Comparison of ENCODE assay signal across 22 cellular contexts in the genomic region with DNA sequence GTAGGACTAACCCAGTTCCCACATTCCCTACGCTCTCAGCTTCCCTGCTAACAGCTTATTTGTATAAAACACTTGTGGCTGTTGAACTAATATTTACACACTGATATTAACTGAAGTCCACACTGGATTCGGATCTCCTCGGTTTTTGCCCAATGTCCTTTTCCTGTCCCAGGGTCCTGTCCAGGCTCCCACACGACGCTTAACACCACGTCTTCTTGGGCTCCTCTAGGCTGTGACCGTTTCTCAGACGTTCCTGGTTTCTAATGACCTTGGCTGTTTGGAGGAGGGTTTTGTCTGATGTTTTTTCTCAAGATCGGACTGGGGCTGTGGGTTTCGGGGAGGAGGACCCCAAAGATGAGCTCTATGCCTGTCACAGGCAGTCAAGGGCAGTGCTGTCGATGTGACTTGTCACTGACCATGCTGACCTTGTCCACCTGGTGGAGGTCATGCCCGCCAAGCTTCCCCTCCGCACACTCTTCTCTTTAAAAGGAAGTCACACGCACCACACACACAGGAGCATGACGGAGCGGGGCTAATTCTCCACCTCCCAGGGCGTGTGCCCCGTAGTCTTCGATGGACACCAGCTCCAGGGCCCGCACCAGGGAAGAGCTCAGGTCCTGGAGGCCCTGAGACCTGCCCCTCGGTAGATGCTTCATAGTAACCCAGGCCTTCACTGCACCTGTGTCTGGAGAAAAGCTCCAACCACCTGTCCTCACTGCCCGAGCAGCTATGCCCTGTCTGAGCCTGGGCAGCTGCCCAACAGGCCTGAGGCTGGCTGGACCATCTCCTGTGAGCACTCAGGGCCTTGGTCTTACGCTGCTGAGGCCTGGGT.
A peak's percentile ranks its signal among the peaks of the same experiment; 100 is the strongest.
DNase-seq lines count a peak whose midpoint lies in the region; ATAC-seq and TF ChIP-seq lines count a peak whose summit lies in the region.
"Had no signal": no experiment of that assay in that cellular context is flagged by ENCODE, and none has a peak within 500 bp of the region (broad histone marks: within the 10 kb centered on the region; RNA-seq: fewer than 3 reads in every experiment).

No MANE protein-coding gene starts in this region.

- intact Hi-C loops in activated CD4-positive, alpha-beta T cell treated with anti-CD3 and anti-CD28 coated beads, Interleukin-2, amount 10 ng/mL, durations not matched to agents 24 days and 14 days (cut with micrococcal nuclease): no loop called here
- intact Hi-C loops in vagina (cut with DNase I) (no loop called here), stomach (cut with DNase I; ENCODE audit: low total_unique reads) (no loop called here)

- CTCF ChIA-PET in activated CD4-positive, alpha-beta T cell treated with anti-CD3 and anti-CD28 coated beads, Interleukin-2, amount 10 ng/mL, durations not matched to agents 7 days and 5 days (lab: Charles Lee): no interaction called here

- TF ChIP-seq POLR2A in vagina (IDR thresholded peaks at IDR 0.05) (no peak), stomach (IDR thresholded peaks at IDR 0.05) (no peak)

- peak; percentile 32 for DNase-seq in activated CD4-positive, alpha-beta T cell treated with anti-CD3 and anti-CD28 coated beads, Interleukin-2, amount 10 ng/mL, durations not matched to agents 24 days and 14 days
- no peak for DNase-seq in activated CD4-positive, alpha-beta T cell treated with anti-CD3 and anti-CD28 coated beads, Interleukin-2, amount 10 ng/mL, durations not matched to agents 7 days and 5 days
- peak; percentile 60 for DNase-seq in coronary artery (ENCODE audit: low spot score)
- peak; percentile 61 to 84 for DNase-seq in vagina (ENCODE audit: extremely low spot score in 2 of 2)
- no peak for DNase-seq in activated T-cell treated with anti-CD3 and anti-CD28 coated beads, Interleukin-2, amount 50 U/mL, for 72 hours
- no peak for DNase-seq in activated CD4-positive, alpha-beta T cell treated with anti-CD3 and anti-CD28 coated beads for 48 hours
- DNase-seq in stomach: no peak
- DNase-seq: COR-L47; GF-D8; HFFc6; KG1; NCI-H1092; NCI-H187 treated with DMSO at 0.1 percent for 48 hours; NCI-H524 treated with DMSO at 0.1 percent for 48 hours; NK-92 treated with Interleukin-12 subunit alpha and Interleukin-12 subunit beta, amount 100 ng/mL, for 24 hours; OCI-M1; RPMI8226; SJCRH30 had no signal

- ATAC-seq in activated T-cell treated with anti-CD3 and anti-CD28 coated beads, Interleukin-2, amount 50 U/mL, for 72 hours (replicated peaks in 1 of 2): no peak
- ATAC-seq: A549 had no signal

- peak in 1 of 2 donors; percentile 25 for TF ChIP-seq RAD21 in liver (IDR thresholded peaks at IDR 0.05)

- H3K27ac Mint-ChIP-seq in activated CD4-positive, alpha-beta T cell treated with anti-CD3 and anti-CD28 coated beads, Interleukin-2, amount 10 ng/mL, durations not matched to agents 24 days and 14 days: no peak overlapping the region
- H3K27ac Mint-ChIP-seq in activated CD4-positive, alpha-beta T cell treated with anti-CD3 and anti-CD28 coated beads, Interleukin-2, amount 10 ng/mL, durations not matched to agents 7 days and 5 days: no peak overlapping the region
- H3K27ac Mint-ChIP-seq in activated T-cell treated with anti-CD3 and anti-CD28 coated beads, Interleukin-2, amount 50 U/mL, for 72 hours: no peak overlapping the region
- H3K27ac Mint-ChIP-seq: CD14-positive monocyte, HFFc6 had no signal

- H3K4me3 ChIP-seq in coronary artery (no peak overlapping the region), liver (ENCODE audit: low read depth in 1 of 3, low read length in 3 of 3) (no peak overlapping the region), vagina (no peak overlapping the region), stomach (peak overlapping the region in 1 of 4 donors; percentile 15)
- H3K4me3 ChIP-seq: A549, SJCRH30 had no signal

- TF ChIP-seq EP300 in stomach (IDR thresholded peaks at IDR 0.05): no peak

- no peak overlapping the region for H3K9ac ChIP-seq in liver (ENCODE audit: low read depth in 1 of 2, low read length in 2 of 2)

- H3K9me3 ChIP-seq in liver (ENCODE audit: control insufficient read depth in 4 of 4, low read length in 3 of 4) (no peaks in the 10 kb centered on the region), vagina (no peaks in the 10 kb centered on the region), stomach (no peaks in the 10 kb centered on the region)
- H3K9me3 ChIP-seq: A549, SJCRH30 had no signal

- H3K27me3 ChIP-seq in liver (ENCODE audit: control insufficient read depth in 4 of 4, insufficient read depth in 4 of 4, low read length in 3 of 4): no peaks in the 10 kb centered on the region
- no peaks in the 10 kb centered on the region for H3K27me3 ChIP-seq in vagina
- no peaks in the 10 kb centered on the region for H3K27me3 ChIP-seq in stomach
- H3K27me3 ChIP-seq: SJCRH30 had no signal

- WGBS in liver: 67% methylated on average over 23 of the region's 23 CpGs
- 54 to 71% (median 59%) methylated on average over 22 to 23 of the region's 23 CpGs for WGBS in stomach, 5 donors

- H3K27ac ChIP-seq in coronary artery (no peak overlapping the region), liver (ENCODE audit: low read depth in 1 of 2, low read length in 2 of 2) (peak overlapping the region; percentile 44 to 57), vagina (no peak overlapping the region), stomach (peak overlapping the region in 2 of 5 donors; percentile 13 to 41)
- H3K27ac ChIP-seq: A549, HL-60, SJCRH30 had no signal

- POLR2A ChIA-PET in activated CD4-positive, alpha-beta T cell treated with anti-CD3 and anti-CD28 coated beads, Interleukin-2, amount 10 ng/mL, durations not matched to agents 7 days and 5 days (lab: Charles Lee): no interaction called here

- no peaks in the 10 kb centered on the region for H3K9me3 Mint-ChIP-seq in activated CD4-positive, alpha-beta T cell treated with anti-CD3 and anti-CD28 coated beads, Interleukin-2, amount 10 ng/mL, durations not matched to agents 24 days and 14 days
- no peaks in the 10 kb centered on the region for H3K9me3 Mint-ChIP-seq in activated CD4-positive, alpha-beta T cell treated with anti-CD3 and anti-CD28 coated beads, Interleukin-2, amount 10 ng/mL, durations not matched to agents 7 days and 5 days
- H3K9me3 Mint-ChIP-seq in activated T-cell treated with anti-CD3 and anti-CD28 coated beads, Interleukin-2, amount 50 U/mL, for 72 hours: peaks cover 0 to 2% of the 10 kb centered on the region in 2 donors

- no peaks in the 10 kb centered on the region for H3K36me3 ChIP-seq in liver (ENCODE audit: control insufficient read depth in 4 of 4, insufficient read depth in 3 of 4, low read depth in 1 of 4, low read length in 3 of 4)
- H3K36me3 ChIP-seq in vagina: no peaks in the 10 kb centered on the region
- H3K36me3 ChIP-seq in stomach: no peaks in the 10 kb centered on the region
- H3K36me3 ChIP-seq: SJCRH30 had no signal

- peaks cover 12 to 36% (median 23%) of the 10 kb centered on the region in 4 donors for H3K4me1 ChIP-seq in liver (ENCODE audit: control insufficient read depth in 4 of 4, insufficient read depth in 4 of 4, low read length in 3 of 4)
- H3K4me1 ChIP-seq in vagina: no peaks in the 10 kb centered on the region
- peaks cover 0 to 18% (median 15%) of the 10 kb centered on the region in 4 donors for H3K4me1 ChIP-seq in stomach
- H3K4me1 ChIP-seq: A549, SJCRH30 had no signal

- TF ChIP-seq CTCF in coronary artery (IDR thresholded peaks at IDR 0.05): no peak
- no peak for TF ChIP-seq CTCF in liver (IDR thresholded peaks at IDR 0.05; ENCODE audit: low read depth, low read length, missing input control)
- no peak for TF ChIP-seq CTCF in vagina (IDR thresholded peaks at IDR 0.05)
- TF ChIP-seq CTCF in stomach (IDR thresholded peaks at IDR 0.05): no peak

- H3K4me1 Mint-ChIP-seq in activated CD4-positive, alpha-beta T cell treated with anti-CD3 and anti-CD28 coated beads, Interleukin-2, amount 10 ng/mL, durations not matched to agents 24 days and 14 days: no peaks in the 10 kb centered on the region
- H3K4me1 Mint-ChIP-seq in activated CD4-positive, alpha-beta T cell treated with anti-CD3 and anti-CD28 coated beads, Interleukin-2, amount 10 ng/mL, durations not matched to agents 7 days and 5 days: no peaks in the 10 kb centered on the region
- H3K4me1 Mint-ChIP-seq in activated T-cell treated with anti-CD3 and anti-CD28 coated beads, Interleukin-2, amount 50 U/mL, for 72 hours (ENCODE audit: low read depth): no peaks in the 10 kb centered on the region
- H3K4me1 Mint-ChIP-seq: CD14-positive monocyte had no signal

- H3K36me3 Mint-ChIP-seq in activated CD4-positive, alpha-beta T cell treated with anti-CD3 and anti-CD28 coated beads, Interleukin-2, amount 10 ng/mL, durations not matched to agents 24 days and 14 days (ENCODE audit: low read depth): no peaks in the 10 kb centered on the region
- H3K36me3 Mint-ChIP-seq in activated CD4-positive, alpha-beta T cell treated with anti-CD3 and anti-CD28 coated beads, Interleukin-2, amount 10 ng/mL, durations not matched to agents 7 days and 5 days (ENCODE audit: low read depth): no peaks in the 10 kb centered on the region
- H3K36me3 Mint-ChIP-seq in activated T-cell treated with anti-CD3 and anti-CD28 coated beads, Interleukin-2, amount 50 U/mL, for 72 hours (ENCODE audit: insufficient read depth in 2 of 2): no peaks in the 10 kb centered on the region
- H3K36me3 Mint-ChIP-seq: CD14-positive monocyte had no signal

- H3K4me3 Mint-ChIP-seq in activated CD4-positive, alpha-beta T cell treated with anti-CD3 and anti-CD28 coated beads, Interleukin-2, amount 10 ng/mL, durations not matched to agents 24 days and 14 days: no peak overlapping the region
- H3K4me3 Mint-ChIP-seq in activated CD4-positive, alpha-beta T cell treated with anti-CD3 and anti-CD28 coated beads, Interleukin-2, amount 10 ng/mL, durations not matched to agents 7 days and 5 days: no peak overlapping the region
- H3K4me3 Mint-ChIP-seq in activated T-cell treated with anti-CD3 and anti-CD28 coated beads, Interleukin-2, amount 50 U/mL, for 72 hours: no peak overlapping the region
- H3K4me3 Mint-ChIP-seq: CD14-positive monocyte, HFFc6 had no signal

- H3K27me3 Mint-ChIP-seq in activated CD4-positive, alpha-beta T cell treated with anti-CD3 and anti-CD28 coated beads, Interleukin-2, amount 10 ng/mL, durations not matched to agents 24 days and 14 days: peaks cover 1% of the 10 kb centered on the region
- no peaks in the 10 kb centered on the region for H3K27me3 Mint-ChIP-seq in activated CD4-positive, alpha-beta T cell treated with anti-CD3 and anti-CD28 coated beads, Interleukin-2, amount 10 ng/mL, durations not matched to agents 7 days and 5 days
- no peaks in the 10 kb centered on the region for H3K27me3 Mint-ChIP-seq in activated T-cell treated with anti-CD3 and anti-CD28 coated beads, Interleukin-2, amount 50 U/mL, for 72 hours (ENCODE audit: low read depth)

Comparison
In these comparisons a context has a peak if more than half of its experiments do, and no peak if none do; other contexts are left out.
1. DNase-seq: peak in activated CD4-positive, alpha-beta T cell treated with anti-CD3 and anti-CD28 coated beads, Interleukin-2, amount 10 ng/mL, durations not matched to agents 24 days and 14 days (single experiment), coronary artery (single experiment) and vagina (2 of 2); none in activated CD4-positive, alpha-beta T cell treated with anti-CD3 and anti-CD28 coated beads, Interleukin-2, amount 10 ng/mL, durations not matched to agents 7 days and 5 days (single experiment), activated T-cell treated with anti-CD3 and anti-CD28 coated beads, Interleukin-2, amount 50 U/mL, for 72 hours (0 of 2), activated CD4-positive, alpha-beta T cell treated with anti-CD3 and anti-CD28 coated beads for 48 hours (single experiment) and stomach (single experiment).
2. H3K27ac ChIP-seq: peak in liver (2 of 2); none in coronary artery (0 of 2) and vagina (single experiment).